In the genomic region with DNA sequence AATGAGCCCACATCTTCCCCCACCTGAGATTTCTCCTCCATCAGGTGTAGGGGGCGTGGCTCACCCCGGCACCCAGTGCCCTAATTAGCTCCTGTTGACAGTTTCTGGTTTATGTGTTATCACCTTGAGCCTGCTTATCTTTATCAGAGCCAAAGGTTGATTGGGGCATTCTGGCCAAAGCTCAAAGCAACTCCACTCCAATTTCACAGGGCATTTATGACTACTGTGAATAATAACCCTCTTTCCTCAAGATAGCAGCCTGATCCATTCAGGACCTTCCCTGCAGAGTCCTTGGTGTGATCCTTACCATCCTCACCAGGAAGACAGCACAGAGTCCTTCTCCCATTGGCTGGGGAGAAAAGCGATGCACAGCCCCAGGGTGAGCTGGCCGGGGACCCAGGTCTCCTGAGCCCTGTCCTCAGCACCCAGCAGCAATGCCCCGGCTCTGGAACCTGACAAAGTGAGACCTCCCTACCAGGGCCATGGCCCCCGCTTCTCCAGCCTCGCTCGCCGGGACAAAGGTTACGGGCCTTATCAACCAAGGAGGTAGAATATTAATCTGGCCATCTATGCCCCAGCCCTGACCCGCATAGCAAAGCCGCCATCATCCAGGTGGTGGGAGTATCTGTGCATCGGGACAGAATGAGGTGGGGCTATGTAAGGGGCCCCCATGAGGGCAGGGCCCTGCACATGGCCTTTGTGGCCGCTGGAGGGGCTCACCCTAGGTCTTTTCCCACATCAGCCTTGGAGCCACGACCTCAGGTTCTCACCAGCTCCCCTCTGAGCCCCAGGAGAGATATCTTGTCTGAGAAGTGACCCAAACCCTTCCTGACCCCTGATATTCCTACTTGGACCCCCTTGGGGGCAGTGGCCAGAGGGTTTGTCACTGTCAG, we compare ENCODE assay signal across 1 cellular context.
TF ChIP-seq lines count a peak whose summit lies in the region.

No MANE protein-coding gene starts in this region.

TF ChIP-seq in SK-N-SH treated with all-trans-retinoic acid at 6 μM for 48 hours, 23 proteins besides CTCF, POLR2A, EP300 and RAD21 (continued from another document):
- TF ChIP-seq, protein P1, sequence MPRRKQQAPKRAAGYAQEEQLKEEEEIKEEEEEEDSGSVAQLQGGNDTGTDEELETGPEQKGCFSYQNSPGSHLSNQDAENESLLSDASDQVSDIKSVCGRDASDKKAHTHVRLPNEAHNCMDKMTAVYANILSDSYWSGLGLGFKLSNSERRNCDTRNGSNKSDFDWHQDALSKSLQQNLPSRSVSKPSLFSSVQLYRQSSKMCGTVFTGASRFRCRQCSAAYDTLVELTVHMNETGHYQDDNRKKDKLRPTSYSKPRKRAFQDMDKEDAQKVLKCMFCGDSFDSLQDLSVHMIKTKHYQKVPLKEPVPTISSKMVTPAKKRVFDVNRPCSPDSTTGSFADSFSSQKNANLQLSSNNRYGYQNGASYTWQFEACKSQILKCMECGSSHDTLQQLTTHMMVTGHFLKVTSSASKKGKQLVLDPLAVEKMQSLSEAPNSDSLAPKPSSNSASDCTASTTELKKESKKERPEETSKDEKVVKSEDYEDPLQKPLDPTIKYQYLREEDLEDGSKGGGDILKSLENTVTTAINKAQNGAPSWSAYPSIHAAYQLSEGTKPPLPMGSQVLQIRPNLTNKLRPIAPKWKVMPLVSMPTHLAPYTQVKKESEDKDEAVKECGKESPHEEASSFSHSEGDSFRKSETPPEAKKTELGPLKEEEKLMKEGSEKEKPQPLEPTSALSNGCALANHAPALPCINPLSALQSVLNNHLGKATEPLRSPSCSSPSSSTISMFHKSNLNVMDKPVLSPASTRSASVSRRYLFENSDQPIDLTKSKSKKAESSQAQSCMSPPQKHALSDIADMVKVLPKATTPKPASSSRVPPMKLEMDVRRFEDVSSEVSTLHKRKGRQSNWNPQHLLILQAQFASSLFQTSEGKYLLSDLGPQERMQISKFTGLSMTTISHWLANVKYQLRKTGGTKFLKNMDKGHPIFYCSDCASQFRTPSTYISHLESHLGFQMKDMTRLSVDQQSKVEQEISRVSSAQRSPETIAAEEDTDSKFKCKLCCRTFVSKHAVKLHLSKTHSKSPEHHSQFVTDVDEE (CRISPR knock-in tag; IDR thresholded peaks at IDR 0.05): no peak
- TF ChIP-seq ZNF8 (CRISPR knock-in tag; IDR thresholded peaks at IDR 0.05) (no peak), SNAI2 (CRISPR knock-in tag; IDR thresholded peaks at IDR 0.05) (no peak), TCF4 (CRISPR knock-in tag; IDR thresholded peaks at IDR 0.05; ENCODE audit: borderline replicate concordance) (no peak), ZNF565 (CRISPR knock-in tag; conservative IDR thresholded peaks at IDR 0.05; ENCODE audit: low read depth) (no peak), ZFP3 (CRISPR knock-in tag; IDR thresholded peaks at IDR 0.05) (no peak), PPARA (CRISPR knock-in tag; IDR thresholded peaks at IDR 0.05; ENCODE audit: borderline replicate concordance) (no peak), ZNF70 (CRISPR knock-in tag; IDR thresholded peaks at IDR 0.05) (no peak), ARNTL (CRISPR knock-in tag; IDR thresholded peaks at IDR 0.05; ENCODE audit: borderline replicate concordance, low read depth) (no peak), OSR1 (CRISPR knock-in tag; IDR thresholded peaks at IDR 0.05) (no peak), ZFP30 (CRISPR knock-in tag; IDR thresholded peaks at IDR 0.05) (no peak)
- TF ChIP-seq, protein P2, sequence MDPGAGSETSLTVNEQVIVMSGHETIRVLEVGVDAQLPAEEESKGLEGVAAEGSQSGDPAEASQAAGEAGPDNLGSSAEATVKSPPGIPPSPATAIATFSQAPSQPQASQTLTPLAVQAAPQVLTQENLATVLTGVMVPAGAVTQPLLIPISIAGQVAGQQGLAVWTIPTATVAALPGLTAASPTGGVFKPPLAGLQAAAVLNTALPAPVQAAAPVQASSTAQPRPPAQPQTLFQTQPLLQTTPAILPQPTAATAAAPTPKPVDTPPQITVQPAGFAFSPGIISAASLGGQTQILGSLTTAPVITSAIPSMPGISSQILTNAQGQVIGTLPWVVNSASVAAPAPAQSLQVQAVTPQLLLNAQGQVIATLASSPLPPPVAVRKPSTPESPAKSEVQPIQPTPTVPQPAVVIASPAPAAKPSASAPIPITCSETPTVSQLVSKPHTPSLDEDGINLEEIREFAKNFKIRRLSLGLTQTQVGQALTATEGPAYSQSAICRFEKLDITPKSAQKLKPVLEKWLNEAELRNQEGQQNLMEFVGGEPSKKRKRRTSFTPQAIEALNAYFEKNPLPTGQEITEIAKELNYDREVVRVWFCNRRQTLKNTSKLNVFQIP (CRISPR knock-in tag; IDR thresholded peaks at IDR 0.05; ENCODE audit: borderline replicate concordance, low read depth): no peak
